In genomic region chr3:39287216-39287858, GRCh38 we compare ENCODE assay signal across 26 cellular contexts. TPM values are rescaled to one million over a fixed set of nuclear protein-coding genes. Genes with fewer than 3 reads are reported as not detected.
DNase-seq lines count a peak whose midpoint lies in the region; ATAC-seq, FAIRE-seq and TF ChIP-seq lines count a peak whose summit lies in the region.
"Had no signal": no experiment of that assay in that cellular context is flagged by ENCODE, and none has a peak within 500 bp of the region (broad histone marks: within the 10 kb centered on the region; RNA-seq: fewer than 3 reads in every experiment).

No MANE protein-coding gene starts in this region.

- intact Hi-C loops in natural killer cell (cut with micrococcal nuclease) = no loop called here
- intact Hi-C loops in OCI-LY7 (cut with micrococcal nuclease; ENCODE audit: unreplicated experiment) = loop anchor here (5.0 kb wide), 1 partner anchor 200 kb away; no protein-coding TSS in a partner anchor
- intact Hi-C loops in HepG2 (cut with micrococcal nuclease; ENCODE audit: unreplicated experiment) = loop anchor here (5.0 kb wide), 1 partner anchor 180 kb away; the partner anchor contains the start of genes GORASP1 and TTC21A

- peak overlapping the region; percentile 27 to 88 for H3K27ac Mint-ChIP-seq in natural killer cell
- H3K27ac Mint-ChIP-seq in natural killer cell treated with Interleukin-12 subunit alpha and Interleukin-12 subunit beta and Interleukin-15 and Interleukin-18, amount 100 ng/mL, for 72 hours = no peak overlapping the region
- H3K27ac Mint-ChIP-seq: activated CD4-positive, alpha-beta T cell treated with anti-CD3 and anti-CD28 coated beads for 36 hours had no signal

- CTCF ChIA-PET in OCI-LY7 (lab: Charles Lee; ENCODE audit: unreplicated experiment) (interaction anchor here (0.7 to 2.3 kb wide), 11 partner anchors 50 to 178 kb away, joined by 3 to 87 read pairs (median 8); partner anchors contain the start of gene XIRP1), HepG2 (lab: Yijun Ruan, JAX; ENCODE audit: low intra/inter-chr PET ratio, low total read pairs) (interaction anchor here (2.6 to 3.2 kb wide), 4 partner anchors 79 to 186 kb away, joined by 13 to 30 read pairs (median 18); no protein-coding TSS in a partner anchor)

- H3K9ac ChIP-seq in HepG2 (ENCODE audit: insufficient read depth, low read depth, low read length) = no peak overlapping the region

- ATAC-seq in natural killer cell = no peak
- no peak for ATAC-seq in natural killer cell treated with Interleukin-12 subunit alpha and Interleukin-12 subunit beta and Interleukin-15 and Interleukin-18, amount 100 ng/mL, for 72 hours
- ATAC-seq in HepG2 = no peak
- ATAC-seq in GM21528 (IDR thresholded peaks at IDR 0.05; ENCODE audit: low FRiP score, unreplicated experiment) = no peak
- no peak for ATAC-seq in GM18907 (IDR thresholded peaks at IDR 0.05; ENCODE audit: unreplicated experiment)
- no peak for ATAC-seq in GM19395 (IDR thresholded peaks at IDR 0.05; ENCODE audit: unreplicated experiment)
- ATAC-seq: activated CD4-positive, alpha-beta T cell treated with anti-CD3 and anti-CD28 coated beads for 36 hours had no signal

- no peaks in the 10 kb centered on the region for H4K20me1 ChIP-seq in OCI-LY7 (ENCODE audit: insufficient read depth, low read length)
- no peaks in the 10 kb centered on the region for H4K20me1 ChIP-seq in HepG2 (ENCODE audit: insufficient read depth, low read length)

- TF ChIP-seq EP300 in HepG2 (IDR thresholded peaks at IDR 0.05; ENCODE audit: low read depth in 2 of 2, low read length in 2 of 2) = no peak
- TF ChIP-seq EP300 in HepG2 (CRISPR knock-in tag; IDR thresholded peaks at IDR 0.05; ENCODE audit: borderline replicate concordance) = no peak

- H3K4me2 ChIP-seq in OCI-LY7 (ENCODE audit: low read length) (peak overlapping the region; percentile 47), HepG2 (ENCODE audit: low read depth, low read length) (no peak overlapping the region)

- in situ Hi-C loops in HepG2 (cut with HindIII; ENCODE audit: extremely low pct_ligation_motif_present, low pct_unique_long_range_greater_than_20kb) = loop anchor here (5.0 kb wide), 2 partner anchors 95 to 160 kb away; partner anchors contain the start of gene XIRP1

- no peak for TF ChIP-seq POLR2A in HepG2 (IDR thresholded peaks at IDR 0.05; ENCODE audit: insufficient read depth in 1 of 2, low read depth in 2 of 2, low read length in 2 of 2)

- TF ChIP-seq RAD21 in HepG2 (CRISPR knock-in tag; IDR thresholded peaks at IDR 0.05) = no peak

- no peaks in the 10 kb centered on the region for H3K9me2 ChIP-seq in OCI-LY7 (ENCODE audit: insufficient read depth, low read length)

- WGBS in HepG2 (ENCODE audit: low lambda C conversion rate) = 16% methylated on average over 6 of the region's 6 CpGs

- POLR2A ChIA-PET in OCI-LY7 (lab: Charles Lee) (interaction anchor here (0.7 to 4.1 kb wide), 18 partner anchors 9 to 203 kb away, joined by 3 to 49 read pairs (median 4); partner anchors contain the start of genes GORASP1, TTC21A and XIRP1), HepG2 (lab: Yijun Ruan, JAX) (no interaction called here)

- H3K4me3 Mint-ChIP-seq in natural killer cell = no peak overlapping the region
- no peak overlapping the region for H3K4me3 Mint-ChIP-seq in natural killer cell treated with Interleukin-12 subunit alpha and Interleukin-12 subunit beta and Interleukin-15 and Interleukin-18, amount 100 ng/mL, for 72 hours
- H3K4me3 Mint-ChIP-seq: activated CD4-positive, alpha-beta T cell treated with anti-CD3 and anti-CD28 coated beads for 36 hours; activated naive CD4-positive, alpha-beta T cell treated with anti-CD3 and anti-CD28 coated beads, Interleukin-2, amount 50 U/mL, for 24 hours had no signal

- H3K9me3 Mint-ChIP-seq in natural killer cell = no peaks in the 10 kb centered on the region
- no peaks in the 10 kb centered on the region for H3K9me3 Mint-ChIP-seq in natural killer cell treated with Interleukin-12 subunit alpha and Interleukin-12 subunit beta and Interleukin-15 and Interleukin-18, amount 100 ng/mL, for 72 hours
- H3K9me3 Mint-ChIP-seq: activated naive CD4-positive, alpha-beta T cell treated with anti-CD3 and anti-CD28 coated beads, Interleukin-2, amount 50 U/mL, for 24 hours; naive B cell had no signal

- H3K4me1 Mint-ChIP-seq in natural killer cell = peaks cover 34 to 57% of the 10 kb centered on the region in 2 donors
- peaks cover 43 to 47% of the 10 kb centered on the region in 2 donors for H3K4me1 Mint-ChIP-seq in natural killer cell treated with Interleukin-12 subunit alpha and Interleukin-12 subunit beta and Interleukin-15 and Interleukin-18, amount 100 ng/mL, for 72 hours (ENCODE audit: low read depth in 2 of 2)

- TF ChIP-seq CTCF in natural killer cell (IDR thresholded peaks at IDR 0.05) (no peak), OCI-LY7 (conservative IDR thresholded peaks at IDR 0.05; ENCODE audit: low read length) (no peak), HepG2 (CRISPR knock-in tag; IDR thresholded peaks at IDR 0.05) (no peak)

- DNase-seq in natural killer cell = no peak
- no peak for DNase-seq in natural killer cell treated with Interleukin-12 subunit alpha and Interleukin-12 subunit beta and Interleukin-15 and Interleukin-18, amount 100 ng/mL, for 72 hours (ENCODE audit: low spot score)
- DNase-seq in OCI-LY7 (ENCODE audit: low spot score) = no peak
- no peak for DNase-seq in HepG2 (ENCODE audit: low spot score)
- DNase-seq in GM19239 (ENCODE audit: insufficient read length, low spot score) = no peak
- DNase-seq: activated CD4-positive, alpha-beta T cell treated with anti-CD3 and anti-CD28 coated beads for 36 hours; aorta; KG1; kidney glomerular epithelial cell; mesenchymal stem cell; naive B cell; NCI-H187 treated with DMSO at 0.1 percent for 48 hours; right cardiac atrium had no signal

- H3K36me3 ChIP-seq in OCI-LY7 (ENCODE audit: insufficient read depth, low read length) (no peaks in the 10 kb centered on the region), HepG2 (replicated peaks in 1 of 2; ENCODE audit: control insufficient read depth in 1 of 2, insufficient read depth in 2 of 2, low read length in 2 of 2) (no peaks in the 10 kb centered on the region)

- H3K4me1 ChIP-seq in OCI-LY7 (ENCODE audit: insufficient read depth, low read length, poor library complexity, severe bottlenecking) = peaks cover 37% of the 10 kb centered on the region
- peaks cover 37% of the 10 kb centered on the region for H3K4me1 ChIP-seq in HepG2 (ENCODE audit: insufficient read depth, low read length)

- 0 out of 5 replicates have a peak, but pooled peaks cover 0 to 1% of the 10 kb centered on the region in 2 experiments for H3K27me3 ChIP-seq in HepG2 (ENCODE audit: control insufficient read depth in 1 of 2, insufficient read depth in 2 of 2, low read length in 2 of 2)

- FAIRE-seq in HepG2 (lab: Jason Lieb, UNC) = no peak
- FAIRE-seq in GM19239 (lab: Jason Lieb, UNC) = no peak
- FAIRE-seq: endometrium, TTC549, urothelium cell line had no signal

- H3K79me2 ChIP-seq in OCI-LY7 (ENCODE audit: insufficient read depth, low read depth, low read length) (no peaks in the 10 kb centered on the region), HepG2 (ENCODE audit: insufficient read depth, low read length) (no peaks in the 10 kb centered on the region)

- H3K4me3 ChIP-seq in OCI-LY7 (ENCODE audit: low read depth, low read length, poor library complexity, severe bottlenecking) (no peak overlapping the region), HepG2 (replicated peaks in 1 of 3; ENCODE audit: insufficient read depth in 1 of 3, low read depth in 2 of 3, low read length in 3 of 3) (no peak overlapping the region)

- H3K36me3 Mint-ChIP-seq in natural killer cell = no peaks in the 10 kb centered on the region
- H3K36me3 Mint-ChIP-seq in natural killer cell treated with Interleukin-12 subunit alpha and Interleukin-12 subunit beta and Interleukin-15 and Interleukin-18, amount 100 ng/mL, for 72 hours = no peaks in the 10 kb centered on the region
- H3K36me3 Mint-ChIP-seq: activated naive CD4-positive, alpha-beta T cell treated with anti-CD3 and anti-CD28 coated beads, Interleukin-2, amount 50 U/mL, for 24 hours; naive B cell had no signal

- H2AFZ ChIP-seq in OCI-LY7 (ENCODE audit: low read length) (peak overlapping the region; percentile 75), HepG2 (ENCODE audit: low read length) (no peak overlapping the region)

- no peaks in the 10 kb centered on the region for H3K9me3 ChIP-seq in OCI-LY7 (ENCODE audit: low read length)
- H3K9me3 ChIP-seq in HepG2 (ENCODE audit: low read length) = no peaks in the 10 kb centered on the region

- H3K27me3 Mint-ChIP-seq in natural killer cell (ENCODE audit: low read depth in 2 of 2) = no peaks in the 10 kb centered on the region
- no peaks in the 10 kb centered on the region for H3K27me3 Mint-ChIP-seq in natural killer cell treated with Interleukin-12 subunit alpha and Interleukin-12 subunit beta and Interleukin-15 and Interleukin-18, amount 100 ng/mL, for 72 hours
- H3K27me3 Mint-ChIP-seq: activated CD4-positive, alpha-beta T cell treated with anti-CD3 and anti-CD28 coated beads for 36 hours; activated naive CD4-positive, alpha-beta T cell treated with anti-CD3 and anti-CD28 coated beads, Interleukin-2, amount 50 U/mL, for 24 hours had no signal

- H3K27ac ChIP-seq in OCI-LY7 (ENCODE audit: low read depth, low read length, poor library complexity, severe bottlenecking) (no peak overlapping the region), HepG2 (ENCODE audit: extremely low read length, insufficient read depth, low read length) (no peak overlapping the region)
- H3K27ac ChIP-seq: C4-2B had no signal

- BruUV-seq in OCI-LY7 (replicated peaks; lab: Mats Ljungman, UMichigan) (no TSS peak), HepG2 (replicated peaks; lab: Mats Ljungman, UMichigan) (no TSS peak)

RNA-seq across cellular contexts. Expression of gene CX3CR1, which starts 7.5 kb away (rescaled TPM):
- total RNA-seq in natural killer cell (100 to 1,000 TPM; 203 to 459 (median 405) TPM), OCI-LY7 (2022) (0.13 TPM in 1 of 2 replicates, not detected in the other), HepG2 (2016; rRNA removed; fragmentation: Illumina TruSeq; extraction: Trizol) (not detected in 2 replicates)
- total RNA-seq in natural killer cell treated with Interleukin-12 subunit alpha and Interleukin-12 subunit beta and Interleukin-15 and Interleukin-18, amount 100 ng/mL, for 72 hours = 10 to 100 TPM in 1 of 2 donors, 1 to 10 TPM in 1; 5.8 to 18.4 TPM
- total RNA-seq in OCI-LY7 (2014; rRNA removed; shearing (Covaris generic)) = not detected in 2 replicates
- total RNA-seq in HepG2 (2016; cell fraction: cytosol; rRNA removed; fragmentation: Illumina TruSeq; extraction: Trizol; ENCODE audit: low read depth) = not detected in 2 replicates
- not detected in 2 replicates for total RNA-seq in HepG2 (2016; cell fraction: insoluble cytoplasmic fraction; rRNA removed; fragmentation: Illumina TruSeq; extraction: Trizol)
- not detected in 2 replicates for total RNA-seq in HepG2 (2016; cell fraction: membrane; rRNA removed; fragmentation: Illumina TruSeq; extraction: Trizol)
- total RNA-seq in HepG2 (2016; cell fraction: nucleus; rRNA removed; fragmentation: Illumina TruSeq; extraction: Trizol) = not detected in 2 replicates
- not detected in 2 replicates for polyA plus RNA-seq in HepG2 (2011; rRNA removed)
- 0.01 TPM in 1 of 2 replicates, not detected in the other for polyA plus RNA-seq in HepG2 (2011; cell fraction: cytosol; rRNA removed)
- polyA plus RNA-seq in HepG2 (2011; cell fraction: nucleus; rRNA removed) = not detected in 2 replicates
- polyA plus RNA-seq in HepG2 (2012) = not detected in 2 replicates
- polyA plus RNA-seq in HepG2 (2016; cell fraction: cytosol; fragmentation: Illumina TruSeq; extraction: Trizol; ENCODE audit: low read depth) = not detected in 2 replicates
- polyA plus RNA-seq in HepG2 (2016; cell fraction: insoluble cytoplasmic fraction; fragmentation: Illumina TruSeq; extraction: Trizol; ENCODE audit: low read depth) = not detected in 2 replicates
- polyA plus RNA-seq in HepG2 (2016; cell fraction: membrane; fragmentation: Illumina TruSeq; extraction: Trizol; ENCODE audit: low read depth) = not detected in 2 replicates
- not detected in 2 replicates for polyA plus RNA-seq in HepG2 (2016; cell fraction: nucleus; fragmentation: Illumina TruSeq; extraction: Trizol; ENCODE audit: insufficient read depth, low read depth)
- polyA minus RNA-seq in HepG2 (2011; rRNA and poly(A)+ RNA removed; ENCODE audit: low replicate concordance) = 0.14 TPM in 1 of 2 replicates, not detected in the other
- polyA minus RNA-seq in HepG2 (2011; cell fraction: cytosol; rRNA and poly(A)+ RNA removed) = not detected in 2 replicates
- not detected in 2 replicates for polyA minus RNA-seq in HepG2 (2011; cell fraction: nucleus; rRNA and poly(A)+ RNA removed)
- total RNA-seq: G401, glomerular endothelial cell had no signal
- polyA plus RNA-seq: fibroblast of lung had no signal

RNA-seq across cellular contexts. Expression of gene CCR8, which starts 42.2 kb away (rescaled TPM):
- total RNA-seq in natural killer cell (under 1 TPM in 1 of 3 donors, not detected in 2; 0.35 TPM), OCI-LY7 (2022) (not detected in 2 replicates), HepG2 (2016; rRNA removed; fragmentation: Illumina TruSeq; extraction: Trizol) (not detected in 2 replicates)
- total RNA-seq in natural killer cell treated with Interleukin-12 subunit alpha and Interleukin-12 subunit beta and Interleukin-15 and Interleukin-18, amount 100 ng/mL, for 72 hours = under 1 TPM in 1 of 2 donors, not detected in 1; 0.45 TPM
- total RNA-seq in OCI-LY7 (2014; rRNA removed; shearing (Covaris generic)) = not detected in 2 replicates
- total RNA-seq in HepG2 (2016; cell fraction: cytosol; rRNA removed; fragmentation: Illumina TruSeq; extraction: Trizol; ENCODE audit: low read depth) = not detected in 2 replicates
- total RNA-seq in HepG2 (2016; cell fraction: insoluble cytoplasmic fraction; rRNA removed; fragmentation: Illumina TruSeq; extraction: Trizol) = not detected in 2 replicates
- not detected in 2 replicates for total RNA-seq in HepG2 (2016; cell fraction: membrane; rRNA removed; fragmentation: Illumina TruSeq; extraction: Trizol)
- not detected in 2 replicates for total RNA-seq in HepG2 (2016; cell fraction: nucleus; rRNA removed; fragmentation: Illumina TruSeq; extraction: Trizol)
- polyA plus RNA-seq in HepG2 (2011; rRNA removed) = not detected in 2 replicates
- not detected in 2 replicates for polyA plus RNA-seq in HepG2 (2011; cell fraction: cytosol; rRNA removed)
- not detected in 2 replicates for polyA plus RNA-seq in HepG2 (2011; cell fraction: nucleus; rRNA removed)
- polyA plus RNA-seq in HepG2 (2012) = not detected in 2 replicates
- polyA plus RNA-seq in HepG2 (2016; cell fraction: cytosol; fragmentation: Illumina TruSeq; extraction: Trizol; ENCODE audit: low read depth) = not detected in 2 replicates
- not detected in 2 replicates for polyA plus RNA-seq in HepG2 (2016; cell fraction: insoluble cytoplasmic fraction; fragmentation: Illumina TruSeq; extraction: Trizol; ENCODE audit: low read depth)
- polyA plus RNA-seq in HepG2 (2016; cell fraction: membrane; fragmentation: Illumina TruSeq; extraction: Trizol; ENCODE audit: low read depth) = not detected in 2 replicates
- not detected in 2 replicates for polyA plus RNA-seq in HepG2 (2016; cell fraction: nucleus; fragmentation: Illumina TruSeq; extraction: Trizol; ENCODE audit: insufficient read depth, low read depth)
- not detected in 2 replicates for polyA minus RNA-seq in HepG2 (2011; rRNA and poly(A)+ RNA removed; ENCODE audit: low replicate concordance)
- not detected in 2 replicates for polyA minus RNA-seq in HepG2 (2011; cell fraction: cytosol; rRNA and poly(A)+ RNA removed)
- polyA minus RNA-seq in HepG2 (2011; cell fraction: nucleus; rRNA and poly(A)+ RNA removed) = not detected in 2 replicates
- total RNA-seq: aorta, cardiac septum, fibroblast of lung, G401, glomerular endothelial cell, osteoblast, right cardiac atrium had no signal
- polyA plus RNA-seq: aorta, fibroblast of lung, right cardiac atrium had no signal

Comparison
In these comparisons a context has a peak if more than half of its experiments do, and no peak if none do; other contexts are left out.
1. H3K27ac Mint-ChIP-seq: peak in natural killer cell (2 of 2); none in natural killer cell treated with Interleukin-12 subunit alpha and Interleukin-12 subunit beta and Interleukin-15 and Interleukin-18, amount 100 ng/mL, for 72 hours (0 of 2).
2. RNA of gene CX3CR1, which starts 7.5 kb away (total RNA-seq): 203 to 459 TPM in natural killer cell; 5.8 to 18.4 TPM in natural killer cell treated with Interleukin-12 subunit alpha and Interleukin-12 subunit beta and Interleukin-15 and Interleukin-18, amount 100 ng/mL, for 72 hours, 0.13 TPM in OCI-LY7 and not detected in HepG2; every median in the first group is over 10 times any median in the second.